ENCODE assay signal across 1 cellular context in genomic region chr10:93077860-93078337, GRCh38.
TF ChIP-seq lines count a peak whose summit lies in the region.

No MANE protein-coding gene starts in this region.

TF ChIP-seq in K562, 482 proteins besides CTCF, POLR2A, EP300 and RAD21 (continued from another document and continues in another):
- TF ChIP-seq, protein P1, sequence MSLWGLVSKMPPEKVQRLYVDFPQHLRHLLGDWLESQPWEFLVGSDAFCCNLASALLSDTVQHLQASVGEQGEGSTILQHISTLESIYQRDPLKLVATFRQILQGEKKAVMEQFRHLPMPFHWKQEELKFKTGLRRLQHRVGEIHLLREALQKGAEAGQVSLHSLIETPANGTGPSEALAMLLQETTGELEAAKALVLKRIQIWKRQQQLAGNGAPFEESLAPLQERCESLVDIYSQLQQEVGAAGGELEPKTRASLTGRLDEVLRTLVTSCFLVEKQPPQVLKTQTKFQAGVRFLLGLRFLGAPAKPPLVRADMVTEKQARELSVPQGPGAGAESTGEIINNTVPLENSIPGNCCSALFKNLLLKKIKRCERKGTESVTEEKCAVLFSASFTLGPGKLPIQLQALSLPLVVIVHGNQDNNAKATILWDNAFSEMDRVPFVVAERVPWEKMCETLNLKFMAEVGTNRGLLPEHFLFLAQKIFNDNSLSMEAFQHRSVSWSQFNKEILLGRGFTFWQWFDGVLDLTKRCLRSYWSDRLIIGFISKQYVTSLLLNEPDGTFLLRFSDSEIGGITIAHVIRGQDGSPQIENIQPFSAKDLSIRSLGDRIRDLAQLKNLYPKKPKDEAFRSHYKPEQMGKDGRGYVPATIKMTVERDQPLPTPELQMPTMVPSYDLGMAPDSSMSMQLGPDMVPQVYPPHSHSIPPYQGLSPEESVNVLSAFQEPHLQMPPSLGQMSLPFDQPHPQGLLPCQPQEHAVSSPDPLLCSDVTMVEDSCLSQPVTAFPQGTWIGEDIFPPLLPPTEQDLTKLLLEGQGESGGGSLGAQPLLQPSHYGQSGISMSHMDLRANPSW (CRISPR knock-in tag; IDR thresholded peaks at IDR 0.05), result no peak
- TF ChIP-seq TRIM28 (IDR thresholded peaks at IDR 0.05) (no peak), NFE2 (IDR thresholded peaks at IDR 0.05; ENCODE audit: low read depth) (peak; percentile 81), SMARCC2 (IDR thresholded peaks at IDR 0.05; ENCODE audit: low read depth) (0 out of 2 replicates have a peak, but pooled peaks have one; percentile 38), TBL1XR1 (IDR thresholded peaks at IDR 0.05; ENCODE audit: low read length in 2 of 2) (peak in 1 of 2 experiments; percentile 88; a peak in 2 of 4 replicates), BRD9 (IDR thresholded peaks at IDR 0.05; ENCODE audit: low read depth, partially characterized antibody) (no peak), HDAC3 (IDR thresholded peaks at IDR 0.05; ENCODE audit: borderline replicate concordance, partially characterized antibody) (peak; percentile 76), NONO (IDR thresholded peaks at IDR 0.05; ENCODE audit: low read depth in 2 of 2, low read length in 1 of 2) (no peak), BCOR (IDR thresholded peaks at IDR 0.05) (peak; percentile 78), STAT5B (CRISPR knock-in tag; IDR thresholded peaks at IDR 0.05) (no peak), TCF3 (CRISPR knock-in tag; IDR thresholded peaks at IDR 0.05) (peak; percentile 83), CEBPB (tag; IDR thresholded peaks at IDR 0.05) (peak; percentile 61), MCM3 (IDR thresholded peaks at IDR 0.05) (no peak), CXXC5 (CRISPR knock-in tag; IDR thresholded peaks at IDR 0.05) (peak; percentile 81; the same call in 1 of the 2 replicates), CHAMP1 (IDR thresholded peaks at IDR 0.05) (peak; percentile 23; the same call in 1 of the 2 replicates), C11orf30 (IDR thresholded peaks at IDR 0.05; ENCODE audit: low read depth) (peak; percentile 46; the same call in 1 of the 2 replicates), FOXJ2 (tag; IDR thresholded peaks at IDR 0.05) (peak; percentile 72; the same call in 1 of the 2 replicates), BCL6 (CRISPR knock-in tag; IDR thresholded peaks at IDR 0.05) (no peak), CREB1 (IDR thresholded peaks at IDR 0.05) (peak; percentile 51; the same call in 1 of the 2 replicates), CREB1 (CRISPR knock-in tag; IDR thresholded peaks at IDR 0.05) (no peak), POLR2AphosphoS5 (IDR thresholded peaks at IDR 0.05; ENCODE audit: control insufficient read depth, insufficient read depth, low read depth, low read length) (peak; percentile 72)
- TF ChIP-seq, protein P2, sequence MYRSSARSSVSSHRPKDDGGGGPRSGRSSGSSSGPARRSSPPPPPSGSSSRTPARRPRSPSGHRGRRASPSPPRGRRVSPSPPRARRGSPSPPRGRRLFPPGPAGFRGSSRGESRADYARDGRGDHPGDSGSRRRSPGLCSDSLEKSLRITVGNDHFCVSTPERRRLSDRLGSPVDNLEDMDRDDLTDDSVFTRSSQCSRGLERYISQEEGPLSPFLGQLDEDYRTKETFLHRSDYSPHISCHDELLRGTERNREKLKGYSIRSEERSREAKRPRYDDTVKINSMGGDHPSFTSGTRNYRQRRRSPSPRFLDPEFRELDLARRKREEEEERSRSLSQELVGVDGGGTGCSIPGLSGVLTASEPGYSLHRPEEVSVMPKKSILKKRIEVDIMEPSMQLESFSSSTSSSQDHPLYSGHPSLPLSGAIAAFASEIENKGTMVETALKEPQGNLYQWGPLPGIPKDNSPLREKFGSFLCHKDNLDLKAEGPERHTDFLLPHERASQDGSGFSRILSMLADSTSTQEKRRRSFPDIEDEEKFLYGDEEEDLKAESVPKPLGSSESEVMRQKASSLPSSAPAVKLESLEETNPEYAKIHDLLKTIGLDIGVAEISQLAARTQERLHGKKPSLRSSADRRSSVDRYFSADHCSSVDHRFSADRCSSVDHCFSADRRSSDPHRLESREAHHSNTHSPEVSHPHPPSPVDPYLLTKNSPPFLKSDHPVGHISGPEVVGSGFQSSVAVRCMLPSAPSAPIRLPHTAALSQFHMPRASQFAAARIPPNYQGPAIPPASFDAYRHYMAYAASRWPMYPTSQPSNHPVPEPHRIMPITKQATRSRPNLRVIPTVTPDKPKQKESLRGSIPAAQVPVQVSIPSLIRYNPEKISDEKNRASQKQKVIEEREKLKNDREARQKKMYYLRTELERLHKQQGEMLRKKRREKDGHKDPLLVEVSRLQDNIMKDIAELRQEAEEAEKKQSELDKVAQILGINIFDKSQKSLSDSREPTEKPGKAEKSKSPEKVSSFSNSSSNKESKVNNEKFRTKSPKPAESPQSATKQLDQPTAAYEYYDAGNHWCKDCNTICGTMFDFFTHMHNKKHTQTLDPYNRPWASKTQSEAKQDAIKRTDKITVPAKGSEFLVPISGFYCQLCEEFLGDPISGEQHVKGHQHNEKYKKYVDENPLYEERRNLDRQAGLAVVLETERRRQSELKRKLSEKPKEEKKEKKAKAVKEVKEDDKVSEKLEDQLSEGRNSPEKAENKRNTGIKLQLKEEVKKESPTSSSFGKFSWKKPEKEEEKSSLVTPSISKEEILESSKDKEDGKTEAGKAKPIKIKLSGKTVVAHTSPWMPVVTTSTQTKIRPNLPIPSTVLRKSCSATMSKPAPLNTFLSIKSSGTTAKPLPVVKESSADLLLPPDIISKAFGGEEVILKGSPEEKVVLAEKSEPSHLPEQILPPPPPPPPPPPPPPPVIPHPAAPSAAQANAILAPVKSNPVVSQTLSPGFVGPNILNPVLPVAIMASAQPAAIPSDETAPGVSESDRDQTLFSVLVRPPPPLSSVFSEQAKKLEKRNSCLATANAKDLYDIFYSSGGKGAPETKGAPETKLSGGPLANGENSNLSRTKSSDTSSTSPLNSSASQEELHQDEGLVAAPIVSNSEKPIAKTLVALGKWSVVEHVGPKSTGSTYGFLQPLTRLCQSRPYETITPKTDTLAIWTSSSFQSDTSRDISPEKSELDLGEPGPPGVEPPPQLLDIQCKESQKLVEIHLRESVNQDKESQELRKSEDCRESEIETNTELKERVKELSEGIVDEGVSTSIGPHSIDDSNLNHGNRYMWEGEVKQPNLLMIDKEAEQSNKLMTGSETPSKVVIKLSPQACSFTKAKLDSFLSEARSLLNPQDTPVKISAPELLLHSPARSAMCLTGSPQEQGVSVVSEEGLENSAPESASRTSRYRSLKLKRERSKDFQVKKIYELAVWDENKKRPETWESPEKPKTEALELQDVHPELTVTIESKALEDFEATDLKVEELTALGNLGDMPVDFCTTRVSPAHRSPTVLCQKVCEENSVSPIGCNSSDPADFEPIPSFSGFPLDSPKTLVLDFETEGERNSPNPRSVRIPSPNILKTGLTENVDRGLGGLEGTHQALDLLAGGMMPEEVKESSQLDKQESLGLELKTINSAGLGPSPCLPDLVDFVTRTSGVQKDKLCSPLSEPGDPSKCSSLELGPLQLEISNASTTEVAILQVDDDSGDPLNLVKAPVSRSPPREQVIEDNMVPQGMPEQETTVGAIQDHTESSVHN (IDR thresholded peaks at IDR 0.05; ENCODE audit: borderline replicate concordance in 1 of 2, low read depth in 1 of 2), result no peak
- TF ChIP-seq, protein P3, sequence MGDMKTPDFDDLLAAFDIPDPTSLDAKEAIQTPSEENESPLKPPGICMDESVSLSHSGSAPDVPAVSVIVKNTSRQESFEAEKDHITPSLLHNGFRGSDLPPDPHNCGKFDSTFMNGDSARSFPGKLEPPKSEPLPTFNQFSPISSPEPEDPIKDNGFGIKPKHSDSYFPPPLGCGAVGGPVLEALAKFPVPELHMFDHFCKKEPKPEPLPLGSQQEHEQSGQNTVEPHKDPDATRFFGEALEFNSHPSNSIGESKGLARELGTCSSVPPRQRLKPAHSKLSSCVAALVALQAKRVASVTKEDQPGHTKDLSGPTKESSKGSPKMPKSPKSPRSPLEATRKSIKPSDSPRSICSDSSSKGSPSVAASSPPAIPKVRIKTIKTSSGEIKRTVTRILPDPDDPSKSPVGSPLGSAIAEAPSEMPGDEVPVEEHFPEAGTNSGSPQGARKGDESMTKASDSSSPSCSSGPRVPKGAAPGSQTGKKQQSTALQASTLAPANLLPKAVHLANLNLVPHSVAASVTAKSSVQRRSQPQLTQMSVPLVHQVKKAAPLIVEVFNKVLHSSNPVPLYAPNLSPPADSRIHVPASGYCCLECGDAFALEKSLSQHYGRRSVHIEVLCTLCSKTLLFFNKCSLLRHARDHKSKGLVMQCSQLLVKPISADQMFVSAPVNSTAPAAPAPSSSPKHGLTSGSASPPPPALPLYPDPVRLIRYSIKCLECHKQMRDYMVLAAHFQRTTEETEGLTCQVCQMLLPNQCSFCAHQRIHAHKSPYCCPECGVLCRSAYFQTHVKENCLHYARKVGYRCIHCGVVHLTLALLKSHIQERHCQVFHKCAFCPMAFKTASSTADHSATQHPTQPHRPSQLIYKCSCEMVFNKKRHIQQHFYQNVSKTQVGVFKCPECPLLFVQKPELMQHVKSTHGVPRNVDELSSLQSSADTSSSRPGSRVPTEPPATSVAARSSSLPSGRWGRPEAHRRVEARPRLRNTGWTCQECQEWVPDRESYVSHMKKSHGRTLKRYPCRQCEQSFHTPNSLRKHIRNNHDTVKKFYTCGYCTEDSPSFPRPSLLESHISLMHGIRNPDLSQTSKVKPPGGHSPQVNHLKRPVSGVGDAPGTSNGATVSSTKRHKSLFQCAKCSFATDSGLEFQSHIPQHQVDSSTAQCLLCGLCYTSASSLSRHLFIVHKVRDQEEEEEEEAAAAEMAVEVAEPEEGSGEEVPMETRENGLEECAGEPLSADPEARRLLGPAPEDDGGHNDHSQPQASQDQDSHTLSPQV (IDR thresholded peaks at IDR 0.05), result no peak
- TF ChIP-seq, protein P4, sequence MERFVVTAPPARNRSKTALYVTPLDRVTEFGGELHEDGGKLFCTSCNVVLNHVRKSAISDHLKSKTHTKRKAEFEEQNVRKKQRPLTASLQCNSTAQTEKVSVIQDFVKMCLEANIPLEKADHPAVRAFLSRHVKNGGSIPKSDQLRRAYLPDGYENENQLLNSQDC (CRISPR knock-in tag; IDR thresholded peaks at IDR 0.05), result no peak
- TF ChIP-seq, protein P5, sequence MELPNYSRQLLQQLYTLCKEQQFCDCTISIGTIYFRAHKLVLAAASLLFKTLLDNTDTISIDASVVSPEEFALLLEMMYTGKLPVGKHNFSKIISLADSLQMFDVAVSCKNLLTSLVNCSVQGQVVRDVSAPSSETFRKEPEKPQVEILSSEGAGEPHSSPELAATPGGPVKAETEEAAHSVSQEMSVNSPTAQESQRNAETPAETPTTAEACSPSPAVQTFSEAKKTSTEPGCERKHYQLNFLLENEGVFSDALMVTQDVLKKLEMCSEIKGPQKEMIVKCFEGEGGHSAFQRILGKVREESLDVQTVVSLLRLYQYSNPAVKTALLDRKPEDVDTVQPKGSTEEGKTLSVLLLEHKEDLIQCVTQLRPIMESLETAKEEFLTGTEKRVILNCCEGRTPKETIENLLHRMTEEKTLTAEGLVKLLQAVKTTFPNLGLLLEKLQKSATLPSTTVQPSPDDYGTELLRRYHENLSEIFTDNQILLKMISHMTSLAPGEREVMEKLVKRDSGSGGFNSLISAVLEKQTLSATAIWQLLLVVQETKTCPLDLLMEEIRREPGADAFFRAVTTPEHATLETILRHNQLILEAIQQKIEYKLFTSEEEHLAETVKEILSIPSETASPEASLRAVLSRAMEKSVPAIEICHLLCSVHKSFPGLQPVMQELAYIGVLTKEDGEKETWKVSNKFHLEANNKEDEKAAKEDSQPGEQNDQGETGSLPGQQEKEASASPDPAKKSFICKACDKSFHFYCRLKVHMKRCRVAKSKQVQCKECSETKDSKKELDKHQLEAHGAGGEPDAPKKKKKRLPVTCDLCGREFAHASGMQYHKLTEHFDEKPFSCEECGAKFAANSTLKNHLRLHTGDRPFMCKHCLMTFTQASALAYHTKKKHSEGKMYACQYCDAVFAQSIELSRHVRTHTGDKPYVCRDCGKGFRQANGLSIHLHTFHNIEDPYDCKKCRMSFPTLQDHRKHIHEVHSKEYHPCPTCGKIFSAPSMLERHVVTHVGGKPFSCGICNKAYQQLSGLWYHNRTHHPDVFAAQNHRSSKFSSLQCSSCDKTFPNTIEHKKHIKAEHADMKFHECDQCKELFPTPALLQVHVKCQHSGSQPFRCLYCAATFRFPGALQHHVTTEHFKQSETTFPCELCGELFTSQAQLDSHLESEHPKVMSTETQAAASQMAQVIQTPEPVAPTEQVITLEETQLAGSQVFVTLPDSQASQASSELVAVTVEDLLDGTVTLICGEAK (IDR thresholded peaks at IDR 0.05), result peak; percentile 73
- TF ChIP-seq, protein P5 (CRISPR knock-in tag; IDR thresholded peaks at IDR 0.05), result no peak
